Comparison of ENCODE assay signal across 18 cellular contexts in the genomic region with DNA sequence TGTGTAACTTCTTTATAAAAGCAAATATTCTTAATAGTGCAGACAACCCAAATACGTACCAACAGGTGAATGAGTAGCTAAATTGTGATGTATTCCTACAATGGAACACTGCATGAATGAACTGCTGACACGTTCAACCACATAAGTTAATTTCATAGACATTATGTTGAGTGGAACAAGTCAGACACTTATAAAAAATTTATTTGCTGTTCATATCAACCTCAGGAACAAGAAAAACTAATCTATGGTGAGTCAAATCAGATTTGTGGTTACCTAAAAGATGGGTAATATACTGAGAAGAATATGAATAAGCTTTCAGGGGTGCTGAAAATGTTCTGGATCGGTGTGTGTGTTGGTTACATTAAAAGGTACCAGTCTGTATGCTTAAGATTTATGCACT. TPM values are rescaled to one million over a fixed set of nuclear protein-coding genes. Genes with fewer than 3 reads are reported as not detected.
DNase-seq lines count a peak whose midpoint lies in the region; ATAC-seq lines count a peak whose summit lies in the region.
"Had no signal": no experiment of that assay in that cellular context is flagged by ENCODE, and none has a peak within 500 bp of the region (broad histone marks: within the 10 kb centered on the region; RNA-seq: fewer than 3 reads in every experiment).

No MANE protein-coding gene starts in this region.

- DNase-seq in activated T-cell treated with anti-CD3 and anti-CD28 coated beads, Interleukin-2, amount 50 U/mL, for 24 hours: no peak
- DNase-seq in activated T-cell treated with anti-CD3 and anti-CD28 coated beads, Interleukin-2, amount 50 U/mL, for 1 hour: no peak
- no peak for DNase-seq in activated naive CD8-positive, alpha-beta T cell treated with anti-CD3 and anti-CD28 coated beads, Interleukin-2, amount 50 U/mL, for 24 hours
- no peak for DNase-seq in activated naive CD8-positive, alpha-beta T cell treated with anti-CD3 and anti-CD28 coated beads for 36 hours
- DNase-seq in NCI-H2107 (lab: John Stamatoyannopoulos, UW): no peak
- DNase-seq: ACHN; BE2C; C1 segment of cervical spinal cord; CD4-positive, CD25-positive, alpha-beta regulatory T cell; CD8-positive, alpha-beta memory T cell; COR-L47; DMS 273 treated with DMSO at 0.1 percent for 48 hours; DMS53; DND-41; EL had no signal

- peak; percentile 20 for ATAC-seq in activated naive CD8-positive, alpha-beta T cell treated with anti-CD3 and anti-CD28 coated beads, Interleukin-2, amount 50 U/mL, for 24 hours
- ATAC-seq in activated T-helper 17 cell treated with anti-CD3 and anti-CD28 coated beads, Interleukin-2, amount 50 U/mL, for 72 hours (replicated peaks): peak; percentile 56
- no peak for ATAC-seq in HG02678 (IDR thresholded peaks at IDR 0.05; ENCODE audit: unreplicated experiment)
- ATAC-seq: GM12878 had no signal

- no peaks in the 10 kb centered on the region for H3K27me3 Mint-ChIP-seq in activated T-cell treated with anti-CD3 and anti-CD28 coated beads, Interleukin-2, amount 50 U/mL, for 24 hours
- no peaks in the 10 kb centered on the region for H3K27me3 Mint-ChIP-seq in activated naive CD8-positive, alpha-beta T cell treated with anti-CD3 and anti-CD28 coated beads, Interleukin-2, amount 50 U/mL, for 24 hours
- no peaks in the 10 kb centered on the region for H3K27me3 Mint-ChIP-seq in activated naive CD8-positive, alpha-beta T cell treated with anti-CD3 and anti-CD28 coated beads for 36 hours
- no peaks in the 10 kb centered on the region for H3K27me3 Mint-ChIP-seq in activated T-helper 17 cell treated with anti-CD3 and anti-CD28 coated beads, Interleukin-2, amount 50 U/mL, for 72 hours
- H3K27me3 Mint-ChIP-seq: CD4-positive, CD25-positive, alpha-beta regulatory T cell; CD8-positive, alpha-beta memory T cell had no signal

- H3K9me3 Mint-ChIP-seq in activated T-cell treated with anti-CD3 and anti-CD28 coated beads, Interleukin-2, amount 50 U/mL, for 24 hours: no peaks in the 10 kb centered on the region
- no peaks in the 10 kb centered on the region for H3K9me3 Mint-ChIP-seq in activated naive CD8-positive, alpha-beta T cell treated with anti-CD3 and anti-CD28 coated beads, Interleukin-2, amount 50 U/mL, for 24 hours
- no peaks in the 10 kb centered on the region for H3K9me3 Mint-ChIP-seq in activated naive CD8-positive, alpha-beta T cell treated with anti-CD3 and anti-CD28 coated beads for 36 hours
- no peaks in the 10 kb centered on the region for H3K9me3 Mint-ChIP-seq in activated T-helper 17 cell treated with anti-CD3 and anti-CD28 coated beads, Interleukin-2, amount 50 U/mL, for 72 hours
- H3K9me3 Mint-ChIP-seq: CD4-positive, CD25-positive, alpha-beta regulatory T cell; CD8-positive, alpha-beta memory T cell had no signal

- peaks cover 9% of the 10 kb centered on the region for H3K4me1 Mint-ChIP-seq in activated T-cell treated with anti-CD3 and anti-CD28 coated beads, Interleukin-2, amount 50 U/mL, for 24 hours (ENCODE audit: low read depth)
- H3K4me1 Mint-ChIP-seq in activated naive CD8-positive, alpha-beta T cell treated with anti-CD3 and anti-CD28 coated beads, Interleukin-2, amount 50 U/mL, for 24 hours: no peaks in the 10 kb centered on the region
- no peaks in the 10 kb centered on the region for H3K4me1 Mint-ChIP-seq in activated naive CD8-positive, alpha-beta T cell treated with anti-CD3 and anti-CD28 coated beads for 36 hours
- no peaks in the 10 kb centered on the region for H3K4me1 Mint-ChIP-seq in activated T-helper 17 cell treated with anti-CD3 and anti-CD28 coated beads, Interleukin-2, amount 50 U/mL, for 72 hours
- H3K4me1 Mint-ChIP-seq: CD8-positive, alpha-beta memory T cell had no signal

- no peak overlapping the region for H3K4me3 Mint-ChIP-seq in activated T-cell treated with anti-CD3 and anti-CD28 coated beads, Interleukin-2, amount 50 U/mL, for 24 hours
- no peak overlapping the region for H3K4me3 Mint-ChIP-seq in activated naive CD8-positive, alpha-beta T cell treated with anti-CD3 and anti-CD28 coated beads, Interleukin-2, amount 50 U/mL, for 24 hours
- no peak overlapping the region for H3K4me3 Mint-ChIP-seq in activated naive CD8-positive, alpha-beta T cell treated with anti-CD3 and anti-CD28 coated beads for 36 hours
- H3K4me3 Mint-ChIP-seq in activated T-helper 17 cell treated with anti-CD3 and anti-CD28 coated beads, Interleukin-2, amount 50 U/mL, for 72 hours: no peak overlapping the region
- H3K4me3 Mint-ChIP-seq: CD4-positive, CD25-positive, alpha-beta regulatory T cell; CD8-positive, alpha-beta memory T cell had no signal

- H3K27ac Mint-ChIP-seq in activated T-cell treated with anti-CD3 and anti-CD28 coated beads, Interleukin-2, amount 50 U/mL, for 24 hours: peak overlapping the region; percentile 60
- no peak overlapping the region for H3K27ac Mint-ChIP-seq in activated naive CD8-positive, alpha-beta T cell treated with anti-CD3 and anti-CD28 coated beads, Interleukin-2, amount 50 U/mL, for 24 hours
- H3K27ac Mint-ChIP-seq in activated naive CD8-positive, alpha-beta T cell treated with anti-CD3 and anti-CD28 coated beads for 36 hours: no peak overlapping the region
- no peak overlapping the region for H3K27ac Mint-ChIP-seq in activated T-helper 17 cell treated with anti-CD3 and anti-CD28 coated beads, Interleukin-2, amount 50 U/mL, for 72 hours
- H3K27ac Mint-ChIP-seq: CD4-positive, CD25-positive, alpha-beta regulatory T cell; CD8-positive, alpha-beta memory T cell had no signal

- peaks cover 38% of the 10 kb centered on the region for H3K36me3 Mint-ChIP-seq in activated T-cell treated with anti-CD3 and anti-CD28 coated beads, Interleukin-2, amount 50 U/mL, for 24 hours (ENCODE audit: low read depth)
- H3K36me3 Mint-ChIP-seq in activated naive CD8-positive, alpha-beta T cell treated with anti-CD3 and anti-CD28 coated beads, Interleukin-2, amount 50 U/mL, for 24 hours (ENCODE audit: low read depth): peaks cover 22% of the 10 kb centered on the region
- peaks cover 6% of the 10 kb centered on the region for H3K36me3 Mint-ChIP-seq in activated naive CD8-positive, alpha-beta T cell treated with anti-CD3 and anti-CD28 coated beads for 36 hours
- peaks cover 19% of the 10 kb centered on the region for H3K36me3 Mint-ChIP-seq in activated T-helper 17 cell treated with anti-CD3 and anti-CD28 coated beads, Interleukin-2, amount 50 U/mL, for 72 hours (ENCODE audit: low read depth)

RNA-seq across cellular contexts. Expression of a gene that starts 35.7 kb away (rescaled TPM):
- 10 to 100 TPM; 16.4 to 16.8 TPM for total RNA-seq in activated naive CD8-positive, alpha-beta T cell treated with anti-CD3 and anti-CD28 coated beads for 36 hours
- total RNA-seq in activated T-helper 17 cell treated with anti-CD3 and anti-CD28 coated beads, Interleukin-2, amount 50 U/mL, for 72 hours: 10 to 100 TPM; 15.3 to 17.7 TPM

RNA-seq across cellular contexts. Expression of a gene that starts 35.9 kb away (rescaled TPM):
- 10 to 100 TPM; 11.4 to 11.6 TPM for total RNA-seq in activated naive CD8-positive, alpha-beta T cell treated with anti-CD3 and anti-CD28 coated beads for 36 hours
- 10 to 100 TPM; 11.1 to 13.9 TPM for total RNA-seq in activated T-helper 17 cell treated with anti-CD3 and anti-CD28 coated beads, Interleukin-2, amount 50 U/mL, for 72 hours
